Comparison of ENCODE assay signal across 9 cellular contexts in genomic region chr2:231597014-231597611, GRCh38. TPM values are rescaled to one million over a fixed set of nuclear protein-coding genes. Genes with fewer than 3 reads are reported as not detected.
DNase-seq lines count a peak whose midpoint lies in the region; ATAC-seq, FAIRE-seq and TF ChIP-seq lines count a peak whose summit lies in the region.
"Had no signal": no experiment of that assay in that cellular context is flagged by ENCODE, and none has a peak within 500 bp of the region (broad histone marks: within the 10 kb centered on the region; RNA-seq: fewer than 3 reads in every experiment).

No MANE protein-coding gene starts in this region.

- intact Hi-C loops in left lung (cut with DNase I): no loop called here
- intact Hi-C loops in HepG2 (cut with micrococcal nuclease; ENCODE audit: unreplicated experiment): no loop called here

- DNase-seq in AG09319 (ENCODE audit: extremely low read depth, low read depth) (peak; percentile 66), SIG-M5 (lab: John Stamatoyannopoulos, UW) (peak; percentile 54), left lung (no peak), HepG2 (ENCODE audit: low spot score) (no peak), activated gamma-delta T cell (lab: John Stamatoyannopoulos, UW) (no peak), BE2C (no peak), SHP77 treated with DMSO at 0.1 percent for 48 hours (lab: John Stamatoyannopoulos, UW) (no peak)

- FAIRE-seq in HepG2 (lab: Jason Lieb, UNC): no peak

- H3K4me3 ChIP-seq in left lung (no peak overlapping the region), HepG2 (replicated peaks in 1 of 3; ENCODE audit: insufficient read depth in 1 of 3, low read depth in 2 of 3, low read length in 3 of 3) (no peak overlapping the region), BE2C (ENCODE audit: low read depth, low read length) (no peak overlapping the region)
- H3K4me3 ChIP-seq: BLaER1 had no signal

- peak; percentile 83 for ATAC-seq in GM21619 (IDR thresholded peaks at IDR 0.05; ENCODE audit: unreplicated experiment)
- peak; percentile 46 for ATAC-seq in left lung
- ATAC-seq in HepG2: no peak

- in situ Hi-C loops in HepG2 (cut with HindIII; ENCODE audit: extremely low pct_ligation_motif_present, low pct_unique_long_range_greater_than_20kb): no loop called here

- H3K9me3 ChIP-seq in left lung (no peaks in the 10 kb centered on the region), HepG2 (ENCODE audit: low read length) (no peaks in the 10 kb centered on the region), BE2C (no peaks in the 10 kb centered on the region)
- H3K9me3 ChIP-seq: BLaER1 had no signal

- no peaks in the 10 kb centered on the region for H4K20me1 ChIP-seq in HepG2 (ENCODE audit: insufficient read depth, low read length)
- H4K20me1 ChIP-seq: BLaER1 had no signal

- H3K27ac ChIP-seq in left lung: no peak overlapping the region
- no peak overlapping the region for H3K27ac ChIP-seq in HepG2 (ENCODE audit: extremely low read length, insufficient read depth, low read length)
- H3K27ac ChIP-seq: BLaER1 had no signal

- WGBS in HepG2 (ENCODE audit: low lambda C conversion rate): 45% methylated on average over 18 of the region's 18 CpGs

- no peak overlapping the region for H2AFZ ChIP-seq in HepG2 (ENCODE audit: low read length)

- H3K27me3 ChIP-seq in left lung: no peaks in the 10 kb centered on the region
- H3K27me3 ChIP-seq in HepG2 (ENCODE audit: control insufficient read depth in 1 of 2, insufficient read depth in 2 of 2, low read length in 2 of 2): peaks cover 6 to 38% of the 10 kb centered on the region in 2 experiments
- H3K27me3 ChIP-seq in BE2C: no peaks in the 10 kb centered on the region
- H3K27me3 ChIP-seq: BLaER1 had no signal

- no TSS peak for BruUV-seq in HepG2 (replicated peaks; lab: Mats Ljungman, UMichigan)

- H3K4me1 ChIP-seq in left lung (no peaks in the 10 kb centered on the region), HepG2 (ENCODE audit: insufficient read depth, low read length) (no peaks in the 10 kb centered on the region), BE2C (peaks cover 10% of the 10 kb centered on the region)

- H3K9ac ChIP-seq in HepG2 (ENCODE audit: insufficient read depth, low read depth, low read length): no peak overlapping the region
- H3K9ac ChIP-seq: BLaER1 had no signal

- TF ChIP-seq RAD21 in HepG2 (CRISPR knock-in tag; IDR thresholded peaks at IDR 0.05): no peak

- POLR2A ChIA-PET in HepG2 (lab: Yijun Ruan, JAX): no interaction called here

- TF ChIP-seq POLR2A in HepG2 (IDR thresholded peaks at IDR 0.05; ENCODE audit: insufficient read depth in 1 of 2, low read depth in 2 of 2, low read length in 2 of 2): no peak

- no peak overlapping the region for H3K4me2 ChIP-seq in HepG2 (ENCODE audit: low read depth, low read length)
- H3K4me2 ChIP-seq: BLaER1 had no signal

- TF ChIP-seq EP300 in HepG2 (IDR thresholded peaks at IDR 0.05; ENCODE audit: low read depth in 2 of 2, low read length in 2 of 2) (no peak), HepG2 (CRISPR knock-in tag; IDR thresholded peaks at IDR 0.05; ENCODE audit: borderline replicate concordance) (no peak)

- H3K79me2 ChIP-seq in HepG2 (ENCODE audit: insufficient read depth, low read length): no peaks in the 10 kb centered on the region

- H3K36me3 ChIP-seq in left lung (no peaks in the 10 kb centered on the region), HepG2 (replicated peaks in 1 of 2; ENCODE audit: control insufficient read depth in 1 of 2, insufficient read depth in 2 of 2, low read length in 2 of 2) (no peaks in the 10 kb centered on the region), BE2C (no peaks in the 10 kb centered on the region)
- H3K36me3 ChIP-seq: BLaER1 had no signal

- no peak for TF ChIP-seq CTCF in AG09319 (IDR thresholded peaks at IDR 0.05; ENCODE audit: low read depth, low read length)
- no peak for TF ChIP-seq CTCF in left lung (IDR thresholded peaks at IDR 0.05)
- TF ChIP-seq CTCF in HepG2 (CRISPR knock-in tag; IDR thresholded peaks at IDR 0.05): no peak
- TF ChIP-seq CTCF in BE2C (IDR thresholded peaks at IDR 0.05; ENCODE audit: low read depth, low read length): no peak

- CTCF ChIA-PET in HepG2 (lab: Yijun Ruan, JAX; ENCODE audit: low intra/inter-chr PET ratio, low total read pairs): no interaction called here

TF ChIP-seq in HepG2, 621 proteins besides CTCF, POLR2A, EP300 and RAD21 (continues in another document):
- TF ChIP-seq BATF2 (CRISPR knock-in tag; IDR thresholded peaks at IDR 0.05) (no peak), PITX1 (CRISPR knock-in tag; IDR thresholded peaks at IDR 0.05) (no peak), PATZ1 (CRISPR knock-in tag; IDR thresholded peaks at IDR 0.05) (no peak), IRF1 (CRISPR knock-in tag; IDR thresholded peaks at IDR 0.05; ENCODE audit: low read depth) (no peak), ZNF567 (CRISPR knock-in tag; IDR thresholded peaks at IDR 0.05; ENCODE audit: borderline replicate concordance) (no peak), ZFAT (CRISPR knock-in tag; conservative IDR thresholded peaks at IDR 0.05) (no peak)

RNA-seq across cellular contexts. Expression of gene TEX44, which starts 4.4 kb away (rescaled TPM):
- not detected for total RNA-seq in left lung
- not detected in 2 replicates for total RNA-seq in HepG2 (2016; rRNA removed; fragmentation: Illumina TruSeq; extraction: Trizol)
- total RNA-seq in HepG2 (2016; cell fraction: cytosol; rRNA removed; fragmentation: Illumina TruSeq; extraction: Trizol; ENCODE audit: low read depth): not detected in 2 replicates
- not detected in 2 replicates for total RNA-seq in HepG2 (2016; cell fraction: insoluble cytoplasmic fraction; rRNA removed; fragmentation: Illumina TruSeq; extraction: Trizol)
- not detected in 2 replicates for total RNA-seq in HepG2 (2016; cell fraction: membrane; rRNA removed; fragmentation: Illumina TruSeq; extraction: Trizol)
- not detected in 2 replicates for total RNA-seq in HepG2 (2016; cell fraction: nucleus; rRNA removed; fragmentation: Illumina TruSeq; extraction: Trizol)
- not detected in 2 replicates for polyA plus RNA-seq in HepG2 (2011; rRNA removed)
- not detected in 2 replicates for polyA plus RNA-seq in HepG2 (2011; cell fraction: cytosol; rRNA removed)
- polyA plus RNA-seq in HepG2 (2011; cell fraction: nucleus; rRNA removed): not detected in 2 replicates
- not detected in 2 replicates for polyA plus RNA-seq in HepG2 (2012)
- polyA plus RNA-seq in HepG2 (2016; cell fraction: cytosol; fragmentation: Illumina TruSeq; extraction: Trizol; ENCODE audit: low read depth): not detected in 2 replicates
- polyA plus RNA-seq in HepG2 (2016; cell fraction: insoluble cytoplasmic fraction; fragmentation: Illumina TruSeq; extraction: Trizol; ENCODE audit: low read depth): not detected in 2 replicates
- polyA plus RNA-seq in HepG2 (2016; cell fraction: membrane; fragmentation: Illumina TruSeq; extraction: Trizol; ENCODE audit: low read depth): not detected in 2 replicates
- polyA plus RNA-seq in HepG2 (2016; cell fraction: nucleus; fragmentation: Illumina TruSeq; extraction: Trizol; ENCODE audit: insufficient read depth, low read depth): not detected in 2 replicates
- polyA minus RNA-seq in HepG2 (2011; rRNA and poly(A)+ RNA removed; ENCODE audit: low replicate concordance): not detected in 2 replicates
- not detected in 2 replicates for polyA minus RNA-seq in HepG2 (2011; cell fraction: cytosol; rRNA and poly(A)+ RNA removed)
- polyA minus RNA-seq in HepG2 (2011; cell fraction: nucleus; rRNA and poly(A)+ RNA removed): not detected in 2 replicates
- polyA plus RNA-seq in BE2C (2012; ENCODE audit: insufficient read depth, insufficient read length, low read depth): not detected

Comparison
In these comparisons a context has a peak if more than half of its experiments do, and no peak if none do; other contexts are left out.
1. DNase-seq: peak in AG09319 (single experiment) and SIG-M5 (single experiment); none in left lung (0 of 2), HepG2 (single experiment), activated gamma-delta T cell (single experiment), BE2C (single experiment) and SHP77 treated with DMSO at 0.1 percent for 48 hours (single experiment).